Comparison of ENCODE assay signal across 31 cellular contexts in genomic region chr10:51233337-51234100, GRCh38.
"Had no signal": no experiment of that assay in that cellular context is flagged by ENCODE, and none has a peak within 500 bp of the region (broad histone marks: within the 10 kb centered on the region; RNA-seq: fewer than 3 reads in every experiment).

No MANE protein-coding gene starts in this region.

- H3K9ac ChIP-seq: KMS-11 had no signal

- H3K9me3 ChIP-seq: body of pancreas, breast epithelium had no signal

- H3K36me3 ChIP-seq: breast epithelium had no signal

- H3K27ac ChIP-seq: body of pancreas, breast epithelium, KMS-11, PC-9 had no signal

- H3K4me3 ChIP-seq: body of pancreas, breast epithelium, PC-9 had no signal

- H3K4me1 ChIP-seq: body of pancreas, breast epithelium had no signal

- FAIRE-seq: colon, TTC549 had no signal

- ATAC-seq: activated CD8-positive, alpha-beta T cell treated with anti-CD3 and anti-CD28 coated beads for 36 hours; activated T-cell treated with anti-CD3 and anti-CD28 coated beads, Interleukin-2, amount 50 U/mL, for 72 hours; activated T-helper 17 cell treated with anti-CD3 and anti-CD28 coated beads, Interleukin-2, amount 50 U/mL, for 72 hours; body of pancreas had no signal

- H3K27me3 ChIP-seq: body of pancreas, breast epithelium had no signal

- H2AFZ ChIP-seq: PC-9 had no signal

- DNase-seq: activated CD4-positive, alpha-beta T cell treated with anti-CD3 and anti-CD28 coated beads, Interleukin-2, amount 10 ng/mL, durations not matched to agents 24 days and 14 days; activated CD4-positive, alpha-beta T cell treated with anti-CD3 and anti-CD28 coated beads, Interleukin-2, amount 50 U/mL, for 4 hours; activated CD8-positive, alpha-beta T cell treated with anti-CD3 and anti-CD28 coated beads for 36 hours; activated effector memory CD4-positive, alpha-beta T cell treated with anti-CD3 and anti-CD28 coated beads, Interleukin-2, amount 50 U/mL, for 16 hours; activated naive CD4-positive, alpha-beta T cell; activated naive CD4-positive, alpha-beta T cell treated with anti-CD3 and anti-CD28 coated beads, Interleukin-2, amount 50 U/mL, for 16 hours; activated naive CD8-positive, alpha-beta T cell treated with anti-CD3 and anti-CD28 coated beads for 36 hours; activated T-cell treated with anti-CD3 and anti-CD28 coated beads, Interleukin-2, amount 50 U/mL, for 1 hour; activated T-cell treated with anti-CD3 and anti-CD28 coated beads, Interleukin-2, amount 50 U/mL, for 72 hours; amniotic stem cell; aorta; body of pancreas; caudate nucleus; cerebellar nuclear complex; NCI-H1092 treated with DMSO at 0.1 percent for 48 hours; NCI-H1417; NCI-H146; NCI-H1930; NCI-H2081 treated with DMSO at 0.1 percent for 48 hours; NCI-H226; NCI-H446 treated with DMSO at 0.1 percent for 48 hours; NCI-H526; NCI-H748 treated with DMSO at 0.1 percent for 48 hours; NK-92 treated with Interleukin-12 subunit alpha and Interleukin-12 subunit beta, amount 100 ng/mL, for 24 hours; PC-9; Right ventricle myocardium superior had no signal

- H3K4me2 ChIP-seq: KMS-11, PC-9 had no signal
